9 cellular contexts compared by ENCODE assay signal in genomic region chr7:122887198-122887597, GRCh38. TPM values are rescaled to one million over a fixed set of nuclear protein-coding genes. Genes with fewer than 3 reads are reported as not detected.
DNase-seq lines count a peak whose midpoint lies in the region; ATAC-seq and TF ChIP-seq lines count a peak whose summit lies in the region.
"Had no signal": no experiment of that assay in that cellular context is flagged by ENCODE, and none has a peak within 500 bp of the region (broad histone marks: within the 10 kb centered on the region; RNA-seq: fewer than 3 reads in every experiment).

No MANE protein-coding gene starts in this region.

- H3K36me3 ChIP-seq in NT2/D1 (ENCODE audit: insufficient read depth, insufficient read length, low read length) = no peaks in the 10 kb centered on the region
- H3K36me3 ChIP-seq in SJCRH30 = no peaks in the 10 kb centered on the region
- H3K36me3 ChIP-seq: neutrophil had no signal

- peak overlapping the region; percentile 51 for H3K9ac ChIP-seq in NT2/D1 (ENCODE audit: insufficient read length, low read depth)

- H3K4me1 ChIP-seq in NT2/D1 (ENCODE audit: insufficient read depth, insufficient read length) = no peaks in the 10 kb centered on the region
- no peaks in the 10 kb centered on the region for H3K4me1 ChIP-seq in SJCRH30

- H3K9me3 ChIP-seq in NT2/D1 (ENCODE audit: insufficient read depth, low read length) (no peaks in the 10 kb centered on the region), SJCRH30 (replicated peaks) (no peaks in the 10 kb centered on the region)
- H3K9me3 ChIP-seq: neutrophil had no signal

- in situ Hi-C loops in KBM-7 (cut with MboI; ENCODE audit: low pct_unique_long_range_greater_than_20kb, low sequenced_read_pairs) = no loop called here

- no peak for TF ChIP-seq CTCF in coronary artery (IDR thresholded peaks at IDR 0.05)

- H3K27ac ChIP-seq in coronary artery = peak overlapping the region; percentile 94 to 95
- no peak overlapping the region for H3K27ac ChIP-seq in SJCRH30
- H3K27ac ChIP-seq: neutrophil had no signal

- peaks cover 45% of the 10 kb centered on the region for H3K27me3 ChIP-seq in NT2/D1 (ENCODE audit: insufficient read depth, insufficient read length)
- peaks cover 3% of the 10 kb centered on the region; the same call in 1 of the 2 replicates for H3K27me3 ChIP-seq in SJCRH30

- H3K4me3 ChIP-seq in NT2/D1 (ENCODE audit: insufficient read length, low read depth) (peak overlapping the region; percentile 66), coronary artery (peak overlapping the region; percentile 95), SJCRH30 (no peak overlapping the region)

- DNase-seq in 8988T = peak; percentile 20
- DNase-seq in NT2/D1 (ENCODE audit: low read depth, low spot score) = peak; percentile 57
- DNase-seq in coronary artery (ENCODE audit: low spot score) = peak; percentile 76
- DNase-seq in kidney glomerular epithelial cell (lab: John Stamatoyannopoulos, UW) = peak; percentile 60
- peak; percentile 7 for DNase-seq in smooth muscle cell of the brain vasculature (ENCODE audit: low read depth, low spot score)
- no peak for DNase-seq in KBM-7
- DNase-seq in SJCRH30 = no peak

- peak; percentile 33 for ATAC-seq in GM19035 (IDR thresholded peaks at IDR 0.05; ENCODE audit: unreplicated experiment)

RNA-seq across cellular contexts. Expression of gene CADPS2, which starts 0.9 kb away (rescaled TPM):
- not detected in 2 replicates for total RNA-seq in SJCRH30 (2014; rRNA removed; shearing (Covaris generic))

Comparison
In these comparisons a context has a peak if more than half of its experiments do, and no peak if none do; other contexts are left out.
1. DNase-seq: peak in 8988T (single experiment), NT2/D1 (single experiment), coronary artery (single experiment), kidney glomerular epithelial cell (single experiment) and smooth muscle cell of the brain vasculature (single experiment); none in KBM-7 (single experiment) and SJCRH30 (0 of 2).